8 cellular contexts compared by ENCODE assay signal in genomic region chr1:1115830-1116700, GRCh38. TPM values are rescaled to one million over a fixed set of nuclear protein-coding genes. Genes with fewer than 3 reads are reported as not detected.
A peak's percentile ranks its signal among the peaks of the same experiment; 100 is the strongest.
DNase-seq lines count a peak whose midpoint lies in the region; ATAC-seq and TF ChIP-seq lines count a peak whose summit lies in the region.

C1orf159 (minus strand) TSS chr1:1116089; CDS start chr1:1091543, 24,546 bp downstream.

- peak; percentile 85 for ATAC-seq in HG02870 (IDR thresholded peaks at IDR 0.05; ENCODE audit: unreplicated experiment)

- H3K27me3 ChIP-seq in left ventricle myocardium inferior (ENCODE audit: low read depth) = peaks cover 38% of the 10 kb centered on the region

- H3K36me3 ChIP-seq in left ventricle myocardium inferior = peaks cover 17% of the 10 kb centered on the region

- peaks cover 10% of the 10 kb centered on the region for H3K4me1 Mint-ChIP-seq in T-helper 1 cell treated with Interleukin-12 subunit alpha and Interleukin-12 subunit beta and Interleukin-4 antibody, amounts not matched to agents 30 μg/mL and 1 μg/mL, for 36 hours (ENCODE audit: low read depth)

- H3K9me3 Mint-ChIP-seq in T-helper 1 cell treated with Interleukin-12 subunit alpha and Interleukin-12 subunit beta and Interleukin-4 antibody, amounts not matched to agents 30 μg/mL and 1 μg/mL, for 36 hours = peaks cover 15% of the 10 kb centered on the region

- TF ChIP-seq CTCF in GM13976 (IDR thresholded peaks at IDR 0.05; ENCODE audit: borderline replicate concordance, control extremely low read depth, extremely low read depth, insufficient read depth, missing control alignments) = no peak
- no peak for TF ChIP-seq CTCF in left ventricle myocardium inferior (IDR thresholded peaks at IDR 0.05; ENCODE audit: borderline replicate concordance)

- peak within 1 kb of the TSS; percentile 86 for H3K27ac ChIP-seq in left ventricle myocardium inferior (replicated peaks)

- intact Hi-C loops in left ventricle myocardium inferior (cut with micrococcal nuclease) = no loop called here
- intact Hi-C loops in posterior vena cava (cut with DNase I) = no loop called here

- peak within 1 kb of the TSS; percentile 81 for H3K4me3 Mint-ChIP-seq in T-helper 1 cell treated with Interleukin-12 subunit alpha and Interleukin-12 subunit beta and Interleukin-4 antibody, amounts not matched to agents 30 μg/mL and 1 μg/mL, for 36 hours

- H3K4me3 ChIP-seq in left ventricle myocardium inferior = peak within 1 kb of the TSS; percentile 95

- H3K36me3 Mint-ChIP-seq in T-helper 1 cell treated with Interleukin-12 subunit alpha and Interleukin-12 subunit beta and Interleukin-4 antibody, amounts not matched to agents 30 μg/mL and 1 μg/mL, for 36 hours (ENCODE audit: low read depth) = peaks cover 16% of the 10 kb centered on the region

- peak within 1 kb of the TSS; percentile 77 for H3K27ac Mint-ChIP-seq in T-helper 1 cell treated with Interleukin-12 subunit alpha and Interleukin-12 subunit beta and Interleukin-4 antibody, amounts not matched to agents 30 μg/mL and 1 μg/mL, for 36 hours

- H3K4me1 ChIP-seq in left ventricle myocardium inferior = peaks cover 16% of the 10 kb centered on the region

- H3K9me3 ChIP-seq in left ventricle myocardium inferior (replicated peaks) = peaks cover 12% of the 10 kb centered on the region

- H3K27me3 Mint-ChIP-seq in T-helper 1 cell treated with Interleukin-12 subunit alpha and Interleukin-12 subunit beta and Interleukin-4 antibody, amounts not matched to agents 30 μg/mL and 1 μg/mL, for 36 hours (ENCODE audit: low read depth) = peaks cover 8% of the 10 kb centered on the region

- in situ Hi-C loops in GM13976 (cut with MboI; ENCODE audit: low sequenced_read_pairs, unreplicated experiment) = no loop called here

- DNase-seq in GM13976 (ENCODE audit: low spot score) (peak; percentile 99), NCI-H146 treated with DMSO at 0.1 percent for 48 hours (lab: John Stamatoyannopoulos, UW; ENCODE audit: unreplicated experiment) (peak; percentile 87), amniotic stem cell (lab: John Stamatoyannopoulos, UW) (peak; percentile 89), left ventricle myocardium inferior (peak; percentile 99), posterior vena cava (ENCODE audit: low spot score) (peak; percentile 100), ureter (ENCODE audit: low spot score) (peak; percentile 99)

RNA-seq across cellular contexts. Expression of gene C1orf159, which starts in this region (rescaled TPM):
- total RNA-seq in left ventricle myocardium inferior = 3.8 TPM
- 1 to 10 TPM; 6.7 to 7.4 TPM for total RNA-seq in posterior vena cava
- total RNA-seq in ureter = 29.8 TPM

Comparison
In these comparisons a context has a peak if more than half of its experiments do, and no peak if none do; other contexts are left out.
1. Peak in every context shown above with its lines: DNase-seq, ATAC-seq, H3K4me3 ChIP-seq and H3K27ac ChIP-seq.